ENCODE assay signal across 8 cellular contexts in the genomic region with DNA sequence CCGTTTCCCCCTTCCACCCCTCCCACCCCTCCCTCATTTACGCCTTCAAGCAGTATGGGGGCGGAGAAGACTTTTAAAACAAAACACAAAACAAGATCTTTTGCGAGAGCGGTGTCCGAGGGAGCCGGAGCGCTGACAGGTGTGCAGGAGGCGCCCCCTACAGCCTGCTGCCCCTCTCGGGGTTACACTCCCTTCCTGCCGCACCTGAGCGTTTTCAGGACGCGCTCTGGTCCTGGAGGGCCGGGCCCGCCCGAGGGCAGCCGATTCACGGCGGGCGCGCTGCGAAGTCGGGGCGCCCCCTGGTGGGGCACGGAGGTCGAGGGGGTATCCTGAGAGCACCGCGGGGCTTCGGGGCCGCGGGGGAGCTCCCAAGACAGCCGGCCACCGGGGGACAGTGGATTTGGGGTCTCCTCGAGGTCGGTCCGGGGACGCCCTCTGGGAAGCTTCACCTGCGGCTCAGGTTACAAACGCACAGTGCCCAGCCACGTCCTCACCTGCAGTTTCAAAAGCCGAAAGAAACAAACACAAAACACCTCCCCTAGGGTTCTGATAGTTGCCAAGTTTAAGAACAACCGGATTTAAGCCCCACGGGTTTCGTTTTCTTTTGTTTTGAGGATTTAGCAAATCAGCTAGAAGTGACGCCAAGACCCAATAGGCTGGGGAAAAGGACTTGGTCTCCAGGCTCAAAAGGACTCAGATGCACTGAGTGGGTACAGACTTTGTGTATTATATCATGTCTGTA. TPM values are rescaled to one million over a fixed set of nuclear protein-coding genes. Genes with fewer than 3 reads are reported as not detected.
A peak's percentile ranks its signal among the peaks of the same experiment; 100 is the strongest.
DNase-seq lines count a peak whose midpoint lies in the region; ATAC-seq and TF ChIP-seq lines count a peak whose summit lies in the region.

No MANE protein-coding gene starts in this region.

- 10% methylated on average over 18 of the region's 46 CpGs for WGBS in esophagus muscularis mucosa
- WGBS in thyroid gland, 2 donors, result 3 to 6% methylated on average over 36 to 38 of the region's 46 CpGs

- intact Hi-C loops in esophagus muscularis mucosa (cut with DNase I), result loop anchor here (5.0 kb wide), 1 partner anchor 197 kb away; no protein-coding TSS in a partner anchor
- intact Hi-C loops in thyroid gland (cut with DNase I), result loop anchor here (10.0 kb wide), 2 partner anchors 199 to 309 kb away; no protein-coding TSS in a partner anchor

- CTCF ChIA-PET in AG04449 (lab: Yijun Ruan, JAX), result interaction anchor here (0.6 to 5.2 kb wide), 16 partner anchors 8 to 412 kb away, joined by 3 to 37 read pairs (median 5); a partner anchor contains a TSS

- no peak for TF ChIP-seq EP300 in esophagus muscularis mucosa (IDR thresholded peaks at IDR 0.05)

- TF ChIP-seq POLR2A in esophagus muscularis mucosa (IDR thresholded peaks at IDR 0.05; ENCODE audit: low read depth) (no peak), thyroid gland (IDR thresholded peaks at IDR 0.05) (no peak)

- DNase-seq in AG04449 (ENCODE audit: low read depth, low spot score), result no peak
- peak; percentile 17 to 74 for DNase-seq in NCI-H524 (lab: John Stamatoyannopoulos, UW)
- DNase-seq in activated CD8-positive, alpha-beta memory T cell treated with anti-CD3 and anti-CD28 coated beads, Interleukin-2, amount 50 U/mL, for 1 hour (ENCODE audit: extremely low read depth), result peak; percentile 43
- DNase-seq in esophagus muscularis mucosa (ENCODE audit: extremely low spot score), result no peak
- peak; percentile 54 to 64 for DNase-seq in thyroid gland

- H3K27me3 ChIP-seq in esophagus muscularis mucosa, result peaks cover 0 to 69% (median 57%) of the 10 kb centered on the region in 4 donors
- peaks cover 85% of the 10 kb centered on the region for H3K27me3 ChIP-seq in neutrophil
- peaks cover 68% of the 10 kb centered on the region for H3K27me3 ChIP-seq in thyroid gland

- peak; percentile 81 for TF ChIP-seq CTCF in AG04449 (IDR thresholded peaks at IDR 0.05; ENCODE audit: insufficient read depth, low read length, missing control alignments)
- TF ChIP-seq CTCF in esophagus muscularis mucosa (IDR thresholded peaks at IDR 0.05), result peak; percentile 38 to 64 (median 51)
- TF ChIP-seq CTCF in neutrophil (IDR thresholded peaks at IDR 0.05), result peak; percentile 62
- peak in 5 of 6 experiments; percentile 38 to 74 (median 53) for TF ChIP-seq CTCF in thyroid gland (IDR thresholded peaks at IDR 0.05)

- POLR2A ChIA-PET in AG04449 (lab: Yijun Ruan, JAX), result no interaction called here

- H3K27ac ChIP-seq in esophagus muscularis mucosa (replicated peaks in 1 of 4), result no peak overlapping the region
- H3K27ac ChIP-seq in neutrophil, result no peak overlapping the region
- H3K27ac ChIP-seq in thyroid gland, result no peak overlapping the region

- peak overlapping the region; percentile 52 for H3K4me3 ChIP-seq in AG04449 (ENCODE audit: low read depth, low read length)
- peak overlapping the region; percentile 36 to 54 (median 42) for H3K4me3 ChIP-seq in esophagus muscularis mucosa
- H3K4me3 ChIP-seq in neutrophil (ENCODE audit: low read depth in 1 of 2, low read length in 1 of 2), result peak overlapping the region; percentile 2 to 51
- peak overlapping the region in 1 of 3 donors; percentile 7 for H3K4me3 ChIP-seq in thyroid gland (replicated peaks in 1 of 3)

- H3K4me1 ChIP-seq in esophagus muscularis mucosa (peaks cover 12 to 34% (median 27%) of the 10 kb centered on the region in 4 donors), neutrophil (ENCODE audit: control insufficient read depth in 1 of 2, insufficient read depth in 1 of 2, low read depth in 1 of 2, low read length in 1 of 2) (peaks cover 35 to 44% of the 10 kb centered on the region in 2 experiments), thyroid gland (peaks cover 5 to 24% of the 10 kb centered on the region in 2 donors)

- H3K36me3 ChIP-seq in esophagus muscularis mucosa, result no peaks in the 10 kb centered on the region
- no peaks in the 10 kb centered on the region for H3K36me3 ChIP-seq in neutrophil
- no peaks in the 10 kb centered on the region for H3K36me3 ChIP-seq in thyroid gland

- ATAC-seq in GM18873 (IDR thresholded peaks at IDR 0.05; ENCODE audit: low FRiP score, unreplicated experiment) (peak; percentile 71), HG03108 (IDR thresholded peaks at IDR 0.05; ENCODE audit: unreplicated experiment) (peak; percentile 81)

- no peaks in the 10 kb centered on the region for H3K9me3 ChIP-seq in esophagus muscularis mucosa
- no peaks in the 10 kb centered on the region for H3K9me3 ChIP-seq in neutrophil
- no peaks in the 10 kb centered on the region for H3K9me3 ChIP-seq in thyroid gland

RNA-seq across cellular contexts. Expression of a gene that starts 8.0 kb away (rescaled TPM):
- not detected for total RNA-seq in esophagus muscularis mucosa
- not detected for total RNA-seq in thyroid gland

Comparison
In these comparisons a context has a peak if more than half of its experiments do, and no peak if none do; other contexts are left out.
1. DNase-seq: peak in NCI-H524 (2 of 2), activated CD8-positive, alpha-beta memory T cell treated with anti-CD3 and anti-CD28 coated beads, Interleukin-2, amount 50 U/mL, for 1 hour (single experiment) and thyroid gland (2 of 2); none in AG04449 (single experiment) and esophagus muscularis mucosa (single experiment).
2. Peak in every context shown above with its lines, with median percentiles within 50 percentile points of each other: CTCF ChIP-seq.